ENCODE assay signal across 8 cellular contexts in genomic region chr2:47323009-47323821, GRCh38. TPM values are rescaled to one million over a fixed set of nuclear protein-coding genes. Genes with fewer than 3 reads are reported as not detected.
A peak's percentile ranks its signal among the peaks of the same experiment; 100 is the strongest.
DNase-seq lines count a peak whose midpoint lies in the region; ATAC-seq lines count a peak whose summit lies in the region.

No MANE protein-coding gene starts in this region.

- peaks cover 19% of the 10 kb centered on the region for H3K27me3 Mint-ChIP-seq in activated CD4-positive, alpha-beta T cell treated with anti-CD3 and anti-CD28 coated beads, Interleukin-2, amount 10 ng/mL, durations not matched to agents 7 days and 5 days

- H3K4me1 Mint-ChIP-seq in activated CD4-positive, alpha-beta T cell treated with anti-CD3 and anti-CD28 coated beads, Interleukin-2, amount 10 ng/mL, durations not matched to agents 7 days and 5 days = no peaks in the 10 kb centered on the region

- no peak overlapping the region for H3K4me3 Mint-ChIP-seq in activated CD4-positive, alpha-beta T cell treated with anti-CD3 and anti-CD28 coated beads, Interleukin-2, amount 10 ng/mL, durations not matched to agents 7 days and 5 days

- POLR2A ChIA-PET in activated CD4-positive, alpha-beta T cell treated with anti-CD3 and anti-CD28 coated beads, Interleukin-2, amount 10 ng/mL, durations not matched to agents 7 days and 5 days (lab: Charles Lee) = interaction anchor here (0.7 to 1.0 kb wide), 2 partner anchors 80 to 334 kb away, joined by 3 read pairs; partner anchors contain the start of gene MSH2

- ATAC-seq in GM19328 (IDR thresholded peaks at IDR 0.05; ENCODE audit: unreplicated experiment) (peak; percentile 74), HG03442 (IDR thresholded peaks at IDR 0.05; ENCODE audit: unreplicated experiment) (peak; percentile 88)

- H3K27ac Mint-ChIP-seq in activated CD4-positive, alpha-beta T cell treated with anti-CD3 and anti-CD28 coated beads, Interleukin-2, amount 10 ng/mL, durations not matched to agents 7 days and 5 days = no peak overlapping the region

- DNase-seq in CD1c-positive myeloid dendritic cell (ENCODE audit: extremely low spot score) (peak; percentile 79), NCI-H69 (lab: John Stamatoyannopoulos, UW) (peak; percentile 55), dermis blood vessel endothelial cell (peak; percentile 83), medulla oblongata (ENCODE audit: extremely low spot score) (peak; percentile 90)
- DNase-seq in activated CD4-positive, alpha-beta T cell treated with anti-CD3 and anti-CD28 coated beads, Interleukin-2, amount 10 ng/mL, durations not matched to agents 7 days and 5 days = peak; percentile 67
- peak; percentile 37 for DNase-seq in stimulated activated CD8-positive, alpha-beta memory T cell treated with anti-CD3 and anti-CD28 coated beads, Interleukin-15, amount 100 ng/mL, for 24 hours (ENCODE audit: low read depth)

- CTCF ChIA-PET in activated CD4-positive, alpha-beta T cell treated with anti-CD3 and anti-CD28 coated beads, Interleukin-2, amount 10 ng/mL, durations not matched to agents 7 days and 5 days (lab: Charles Lee) = interaction anchor here (0.6 to 1.1 kb wide), 9 partner anchors 10 to 407 kb away, joined by 3 to 4 read pairs (median 4); no protein-coding TSS in a partner anchor

- H3K36me3 Mint-ChIP-seq in activated CD4-positive, alpha-beta T cell treated with anti-CD3 and anti-CD28 coated beads, Interleukin-2, amount 10 ng/mL, durations not matched to agents 7 days and 5 days (ENCODE audit: low read depth) = no peaks in the 10 kb centered on the region

- no peaks in the 10 kb centered on the region for H3K9me3 Mint-ChIP-seq in activated CD4-positive, alpha-beta T cell treated with anti-CD3 and anti-CD28 coated beads, Interleukin-2, amount 10 ng/mL, durations not matched to agents 7 days and 5 days

RNA-seq across cellular contexts. Expression of gene EPCAM, which starts 45.9 kb away (rescaled TPM):
- not detected for total RNA-seq in activated CD4-positive, alpha-beta T cell treated with anti-CD3 and anti-CD28 coated beads, Interleukin-2, amount 10 ng/mL, durations not matched to agents 7 days and 5 days
- total RNA-seq in dermis blood vessel endothelial cell = 0.23 and 0.51 TPM in 2 replicates

Comparison
In these comparisons a context has a peak if more than half of its experiments do, and no peak if none do; other contexts are left out.
1. Peak in every context shown above with its lines: DNase-seq and ATAC-seq.
2. DNase-seq: peak in every context shown above with its lines; median percentile 90 in medulla oblongata; 83 in dermis blood vessel endothelial cell; 79 in CD1c-positive myeloid dendritic cell; 67 in activated CD4-positive, alpha-beta T cell treated with anti-CD3 and anti-CD28 coated beads, Interleukin-2, amount 10 ng/mL, durations not matched to agents 7 days and 5 days; 55 in NCI-H69; 37 in stimulated activated CD8-positive, alpha-beta memory T cell treated with anti-CD3 and anti-CD28 coated beads, Interleukin-15, amount 100 ng/mL, for 24 hours.